In genomic region chr19:34961775-34962174, GRCh38 we compare ENCODE assay signal across 12 cellular contexts. TPM values are rescaled to one million over a fixed set of nuclear protein-coding genes. Genes with fewer than 3 reads are reported as not detected.
A peak's percentile ranks its signal among the peaks of the same experiment; 100 is the strongest.
DNase-seq lines count a peak whose midpoint lies in the region; ATAC-seq, FAIRE-seq and TF ChIP-seq lines count a peak whose summit lies in the region.
"Had no signal": no experiment of that assay in that cellular context is flagged by ENCODE, and none has a peak within 500 bp of the region (broad histone marks: within the 10 kb centered on the region; RNA-seq: fewer than 3 reads in every experiment).

No MANE protein-coding gene starts in this region.

- POLR2A ChIA-PET in CD4-positive, alpha-beta T cell (lab: Charles Lee), result interaction anchor here (1.5 to 3.7 kb wide), 3 partner anchors 13 to 52 kb away, joined by 4 to 46 read pairs (median 5); partner anchors contain the start of gene ZNF30

- peaks cover 29% of the 10 kb centered on the region for H3K4me1 Mint-ChIP-seq in CD4-positive, alpha-beta T cell (ENCODE audit: low read depth)
- H3K4me1 Mint-ChIP-seq in natural killer cell treated with Interleukin-12 subunit alpha and Interleukin-12 subunit beta and Interleukin-15 and Interleukin-18, amount 100 ng/mL, for 72 hours (ENCODE audit: low read depth in 2 of 2), result peaks cover 26 to 27% of the 10 kb centered on the region in 2 donors

- no peak for TF ChIP-seq CTCF in CD4-positive, alpha-beta T cell (IDR thresholded peaks at IDR 0.05)
- TF ChIP-seq CTCF in HL-60 (IDR thresholded peaks at IDR 0.05; ENCODE audit: insufficient read depth, low read length) (no peak), astrocyte of the cerebellum (IDR thresholded peaks at IDR 0.05; ENCODE audit: low read depth, low read length, missing control alignments) (no peak), mammary epithelial cell (conservative IDR thresholded peaks at IDR 0.05 in 1 of 2, IDR thresholded peaks at IDR 0.05 in 1 of 2; ENCODE audit: extremely low read depth in 1 of 2, insufficient read depth in 1 of 2, low read depth in 1 of 2, low read length in 2 of 2) (no peak), GM10266 (IDR thresholded peaks at IDR 0.05; ENCODE audit: control insufficient read depth, insufficient read depth, low read depth, missing control alignments) (no peak)

- peak overlapping the region; percentile 57 for H3K27ac ChIP-seq in CD4-positive, alpha-beta T cell (ENCODE audit: low read depth, low read length)
- H3K27ac ChIP-seq in HL-60 (replicated peaks) (peak overlapping the region; percentile 40), mammary epithelial cell (ENCODE audit: insufficient read depth, low read depth, low read length) (no peak overlapping the region)

- H2AFZ ChIP-seq in mammary epithelial cell (ENCODE audit: low read depth, low read length), result no peak overlapping the region

- no peak for FAIRE-seq in H54 (lab: Jason Lieb, UNC)
- FAIRE-seq: pancreas had no signal

- in situ Hi-C loops in astrocyte of the cerebellum (cut with HindIII; ENCODE audit: low sequenced_read_pairs) (no loop called here), mammary epithelial cell (cut with MboI; ENCODE audit: low sequenced_read_pairs in 2 of 2) (no loop called here)

- H3K36me3 Mint-ChIP-seq in CD4-positive, alpha-beta T cell (ENCODE audit: low read depth), result peaks cover 89% of the 10 kb centered on the region
- H3K36me3 Mint-ChIP-seq in natural killer cell treated with Interleukin-12 subunit alpha and Interleukin-12 subunit beta and Interleukin-15 and Interleukin-18, amount 100 ng/mL, for 72 hours, result peaks cover 57% of the 10 kb centered on the region

- H3K4me3 Mint-ChIP-seq in CD4-positive, alpha-beta T cell, result peak overlapping the region; percentile 96
- peak overlapping the region; percentile 97 for H3K4me3 Mint-ChIP-seq in natural killer cell treated with Interleukin-12 subunit alpha and Interleukin-12 subunit beta and Interleukin-15 and Interleukin-18, amount 100 ng/mL, for 72 hours

- H3K27ac Mint-ChIP-seq in CD4-positive, alpha-beta T cell, result peak overlapping the region; percentile 89
- peak overlapping the region; percentile 85 to 91 for H3K27ac Mint-ChIP-seq in natural killer cell treated with Interleukin-12 subunit alpha and Interleukin-12 subunit beta and Interleukin-15 and Interleukin-18, amount 100 ng/mL, for 72 hours

- dilution Hi-C loops in mammary epithelial cell (cut with HindIII; ENCODE audit: low sequenced_read_pairs), result no loop called here

- no peaks in the 10 kb centered on the region for H3K27me3 Mint-ChIP-seq in CD4-positive, alpha-beta T cell
- H3K27me3 Mint-ChIP-seq in natural killer cell treated with Interleukin-12 subunit alpha and Interleukin-12 subunit beta and Interleukin-15 and Interleukin-18, amount 100 ng/mL, for 72 hours, result no peaks in the 10 kb centered on the region

- peaks cover 8% of the 10 kb centered on the region for H3K36me3 ChIP-seq in mammary epithelial cell (ENCODE audit: insufficient read depth, low read length)

- peaks cover 60% of the 10 kb centered on the region for H3K9me3 ChIP-seq in CD4-positive, alpha-beta T cell (ENCODE audit: control insufficient read depth, low read length)
- H3K9me3 ChIP-seq in mammary epithelial cell (replicated peaks; ENCODE audit: insufficient read depth, low read length), result peaks cover 46% of the 10 kb centered on the region

- H3K9me3 Mint-ChIP-seq in CD4-positive, alpha-beta T cell, result peaks cover 23% of the 10 kb centered on the region
- H3K9me3 Mint-ChIP-seq in natural killer cell treated with Interleukin-12 subunit alpha and Interleukin-12 subunit beta and Interleukin-15 and Interleukin-18, amount 100 ng/mL, for 72 hours, result peaks cover 38% of the 10 kb centered on the region

- peaks cover 4% of the 10 kb centered on the region for H3K4me1 ChIP-seq in mammary epithelial cell (ENCODE audit: insufficient read depth, low read length)

- no peak overlapping the region for H3K4me3 ChIP-seq in HL-60 (replicated peaks; ENCODE audit: insufficient read depth, low read length)
- H3K4me3 ChIP-seq in astrocyte of the cerebellum (ENCODE audit: low read depth, low read length), result peak overlapping the region; percentile 78
- H3K4me3 ChIP-seq in mammary epithelial cell (replicated peaks in 1 of 3; ENCODE audit: insufficient read depth in 1 of 3, low read depth in 2 of 3, low read length in 3 of 3), result no peak overlapping the region

- no TSS peak for BruUV-seq in mammary epithelial cell (replicated peaks; lab: Mats Ljungman, UMichigan)

- no peak for TF ChIP-seq POLR2A in H54 (IDR thresholded peaks at IDR 0.05; ENCODE audit: low read depth, low read length)

- intact Hi-C loops in CD4-positive, alpha-beta T cell (cut with DNase I, micrococcal nuclease), result loop anchor here in 1 of 2 experiments (2.0 to 5.0 kb wide), 2 partner anchors 15 to 189 kb away; partner anchors contain the start of gene ZNF599
- intact Hi-C loops in mammary epithelial cell (cut with micrococcal nuclease), result loop anchor here (10.0 kb wide), 1 partner anchor 127 kb away; no protein-coding TSS in a partner anchor

- ATAC-seq in CD4-positive, alpha-beta T cell (ENCODE audit: poor library complexity), result no peak
- ATAC-seq in natural killer cell treated with Interleukin-12 subunit alpha and Interleukin-12 subunit beta and Interleukin-15 and Interleukin-18, amount 100 ng/mL, for 72 hours, result no peak

- CTCF ChIA-PET in CD4-positive, alpha-beta T cell (lab: Charles Lee), result interaction anchor here (1.4 kb wide), 1 partner anchor 23 kb away, joined by 3 read pairs; no protein-coding TSS in a partner anchor
- CTCF ChIA-PET in mammary epithelial cell (lab: Charles Lee; ENCODE audit: low non-redundant PET), result no interaction called here

- peaks cover 16% of the 10 kb centered on the region for H3K79me2 ChIP-seq in mammary epithelial cell (ENCODE audit: insufficient read depth, low read length)

- DNase-seq in CD4-positive, alpha-beta T cell, result no peak
- DNase-seq in HL-60 (ENCODE audit: low read depth in 1 of 2, low spot score in 1 of 2) (no peak), astrocyte of the cerebellum (ENCODE audit: low read depth) (no peak), mammary epithelial cell (no peak), HT-29 (ENCODE audit: low spot score) (no peak), GM10266 (ENCODE audit: extremely low spot score) (no peak), H54 (ENCODE audit: insufficient read length, low spot score) (no peak)
- DNase-seq in natural killer cell treated with Interleukin-12 subunit alpha and Interleukin-12 subunit beta and Interleukin-15 and Interleukin-18, amount 100 ng/mL, for 72 hours (ENCODE audit: low spot score), result no peak
- DNase-seq: activated naive CD4-positive, alpha-beta T cell treated with Interleukin-2 at 50 U/mL for 16 hours; DMS 273 treated with DMSO at 0.1 percent for 48 hours; NCI-H1092 treated with DMSO at 0.1 percent for 48 hours had no signal

- H3K9ac ChIP-seq in mammary epithelial cell (ENCODE audit: insufficient read depth, low read length), result no peak overlapping the region

- H4K20me1 ChIP-seq in mammary epithelial cell (ENCODE audit: insufficient read depth, low read length), result no peaks in the 10 kb centered on the region

- no peaks in the 10 kb centered on the region for H3K27me3 ChIP-seq in CD4-positive, alpha-beta T cell (ENCODE audit: control insufficient read depth, insufficient read depth, low read length)
- H3K27me3 ChIP-seq in HL-60 (ENCODE audit: insufficient read depth, poor library complexity, severe bottlenecking), result no peaks in the 10 kb centered on the region
- no peaks in the 10 kb centered on the region for H3K27me3 ChIP-seq in mammary epithelial cell (ENCODE audit: insufficient read depth, low read length)
- H3K27me3 ChIP-seq: pancreas had no signal

- H3K4me2 ChIP-seq in mammary epithelial cell (ENCODE audit: insufficient read depth, low read depth, low read length), result no peak overlapping the region

RNA-seq across cellular contexts. Expression of gene ZNF792, which starts 2.3 kb away (rescaled TPM):
- 1 to 10 TPM; 6.8 to 8.9 TPM for total RNA-seq in CD4-positive, alpha-beta T cell
- 1 to 10 TPM; 7.7 to 8.2 TPM for total RNA-seq in natural killer cell treated with Interleukin-12 subunit alpha and Interleukin-12 subunit beta and Interleukin-15 and Interleukin-18, amount 100 ng/mL, for 72 hours
- 1 to 10 TPM; 2.2 to 4.7 TPM for total RNA-seq in mammary epithelial cell
- 1.6 TPM for polyA plus RNA-seq in mammary epithelial cell
- 4.4 TPM for polyA minus RNA-seq in mammary epithelial cell
- total RNA-seq in HT-29 (2014; rRNA removed; shearing (Covaris generic)), result 11.8 and 12.7 TPM in 2 replicates

RNA-seq across cellular contexts. Expression of gene ZNF30, which starts 35.1 kb away (rescaled TPM):
- total RNA-seq in CD4-positive, alpha-beta T cell, result 1 to 10 TPM in 1 of 2 experiments, under 1 TPM in 1; 0.84 to 1.1 TPM
- total RNA-seq in natural killer cell treated with Interleukin-12 subunit alpha and Interleukin-12 subunit beta and Interleukin-15 and Interleukin-18, amount 100 ng/mL, for 72 hours, result 1 to 10 TPM; 3.1 to 6.6 TPM
- 1 to 10 TPM; 3.5 to 3.8 TPM for total RNA-seq in mammary epithelial cell
- polyA plus RNA-seq in mammary epithelial cell, result 2.2 TPM
- polyA minus RNA-seq in mammary epithelial cell, result 6.4 TPM
- total RNA-seq in HT-29 (2014; rRNA removed; shearing (Covaris generic)), result 2.0 and 2.7 TPM in 2 replicates

RNA-seq across cellular contexts. Expression of gene GRAMD1A, which starts 38.3 kb away (rescaled TPM):
- total RNA-seq in CD4-positive, alpha-beta T cell, result 100 to 1,000 TPM; 221 to 229 TPM
- 100 to 1,000 TPM in 1 of 2 donors, 10 to 100 TPM in 1; 57.8 to 106 TPM for total RNA-seq in natural killer cell treated with Interleukin-12 subunit alpha and Interleukin-12 subunit beta and Interleukin-15 and Interleukin-18, amount 100 ng/mL, for 72 hours
- 10 to 100 TPM; 19.8 to 54.4 TPM for total RNA-seq in mammary epithelial cell
- 30.2 TPM for polyA plus RNA-seq in mammary epithelial cell
- 61.8 TPM for polyA minus RNA-seq in mammary epithelial cell
- 13.2 and 24.8 TPM in 2 replicates for total RNA-seq in HT-29 (2014; rRNA removed; shearing (Covaris generic))
